11 cellular contexts compared by ENCODE assay signal in the genomic region with DNA sequence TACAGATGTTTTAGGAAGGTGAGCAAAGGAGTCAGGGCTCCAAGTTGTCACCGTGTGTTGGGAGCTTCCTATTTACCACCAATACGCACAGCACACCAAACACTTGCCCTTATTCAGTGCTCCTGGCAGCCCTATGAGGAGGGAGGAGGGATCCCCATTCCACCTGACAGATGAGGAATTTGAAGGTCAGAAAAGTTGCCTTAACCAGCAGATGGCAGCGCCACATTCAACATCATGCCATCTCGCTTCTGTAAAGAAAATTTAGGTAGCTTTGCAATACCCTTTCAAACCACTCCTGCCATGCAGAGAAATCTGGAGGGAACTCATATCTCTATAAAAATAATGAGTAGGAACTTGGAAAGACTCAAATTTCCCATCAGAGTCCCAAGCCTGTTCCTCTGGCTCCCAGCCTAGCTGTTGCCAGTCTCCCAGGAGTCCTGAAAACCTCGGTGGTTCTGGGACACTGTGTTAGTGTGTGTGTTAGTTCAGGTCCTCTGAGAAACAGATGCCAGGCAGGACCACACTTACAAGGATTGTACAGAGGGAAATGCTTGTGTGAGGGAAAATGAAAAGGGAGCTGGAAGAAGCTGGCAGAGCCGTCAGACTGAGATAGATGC.
DNase-seq lines count a peak whose midpoint lies in the region; TF ChIP-seq lines count a peak whose summit lies in the region.
"Had no signal": no experiment of that assay in that cellular context is flagged by ENCODE, and none has a peak within 500 bp of the region (broad histone marks: within the 10 kb centered on the region; RNA-seq: fewer than 3 reads in every experiment).

No MANE protein-coding gene starts in this region.

- DNase-seq in COLO668 (lab: John Stamatoyannopoulos, UW; ENCODE audit: unreplicated experiment): peak; percentile 43
- DNase-seq in H4 (ENCODE audit: low spot score): peak; percentile 16
- DNase-seq in NCI-H510A treated with DMSO at 0.1 percent for 48 hours (lab: John Stamatoyannopoulos, UW): peak; percentile 55
- no peak for DNase-seq in hepatocyte (ENCODE audit: low spot score)
- no peak for DNase-seq in stimulated activated CD4-positive, alpha-beta T cell treated with anti-CD3 and anti-CD28 coated beads, Interleukin-4, amount 100 ng/mL, for 4 hours
- no peak for DNase-seq in LoVo (ENCODE audit: low spot score)
- no peak for DNase-seq in activated T-cell treated with anti-CD3 and anti-CD28 coated beads for 4 hours
- DNase-seq in activated gamma-delta T cell treated with Interleukin-2 at 50 U/mL for 16 hours: no peak
- DNase-seq: CD8-positive, alpha-beta T cell; NCI-H446; tibial artery had no signal

- WGBS in hepatocyte (ENCODE audit: low lambda C conversion rate, missing lambda C conversion rate): 82% methylated on average over 6 of the region's 6 CpGs

- no peak overlapping the region for H3K4me2 ChIP-seq in hepatocyte

- H3K27ac ChIP-seq in hepatocyte: no peak overlapping the region
- H3K27ac ChIP-seq: tibial artery had no signal

- no peaks in the 10 kb centered on the region for H3K27me3 ChIP-seq in hepatocyte

- H3K4me3 ChIP-seq in hepatocyte: no peak overlapping the region
- H3K4me3 ChIP-seq: tibial artery had no signal

- no peaks in the 10 kb centered on the region for H3K79me2 ChIP-seq in hepatocyte

- no peaks in the 10 kb centered on the region for H3K36me3 ChIP-seq in hepatocyte (replicated peaks; ENCODE audit: insufficient read depth, low read depth)
- H3K36me3 ChIP-seq: tibial artery had no signal

- no peaks in the 10 kb centered on the region for H3K9me2 ChIP-seq in hepatocyte (replicated peaks; ENCODE audit: insufficient read depth)

- H2AFZ ChIP-seq in hepatocyte: no peak overlapping the region

- H3K4me1 ChIP-seq in hepatocyte (ENCODE audit: insufficient read depth): peaks cover 2% of the 10 kb centered on the region
- H3K4me1 ChIP-seq: tibial artery had no signal

- no peaks in the 10 kb centered on the region for H4K20me1 ChIP-seq in hepatocyte (ENCODE audit: insufficient read depth, poor library complexity, severe bottlenecking)

- TF ChIP-seq CTCF in hepatocyte (IDR thresholded peaks at IDR 0.05; ENCODE audit: poor library complexity): peak; percentile 35

- H3K9me3 ChIP-seq in hepatocyte (ENCODE audit: low read depth): no peaks in the 10 kb centered on the region
- H3K9me3 ChIP-seq: tibial artery had no signal

Comparison
In these comparisons a context has a peak if more than half of its experiments do, and no peak if none do; other contexts are left out.
1. DNase-seq: peak in COLO668 (single experiment), H4 (single experiment) and NCI-H510A treated with DMSO at 0.1 percent for 48 hours (single experiment); none in hepatocyte (single experiment), stimulated activated CD4-positive, alpha-beta T cell treated with anti-CD3 and anti-CD28 coated beads, Interleukin-4, amount 100 ng/mL, for 4 hours (0 of 2), LoVo (single experiment), activated T-cell treated with anti-CD3 and anti-CD28 coated beads for 4 hours (single experiment) and activated gamma-delta T cell treated with Interleukin-2 at 50 U/mL for 16 hours (single experiment).